17 cellular contexts compared by ENCODE assay signal in the genomic region with DNA sequence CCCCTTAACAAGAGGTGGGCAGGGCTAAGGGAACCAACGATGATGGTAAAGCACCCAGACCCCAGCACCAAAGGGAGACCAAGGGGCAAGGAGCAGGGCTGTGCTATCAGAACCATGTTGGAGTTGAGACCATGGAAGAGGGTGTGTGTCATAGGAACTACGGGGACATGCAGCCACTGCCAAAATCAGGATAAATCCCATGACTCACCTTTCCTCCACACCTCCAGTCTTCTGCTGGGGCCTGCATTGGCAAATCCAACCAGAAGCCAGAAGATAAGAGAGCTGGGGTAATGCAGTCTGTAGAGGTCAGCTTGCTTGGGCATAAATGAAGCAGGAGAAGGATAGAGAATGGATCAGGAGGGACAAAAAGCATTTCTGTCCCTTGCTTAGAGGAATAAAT. TPM values are rescaled to one million over a fixed set of nuclear protein-coding genes. Genes with fewer than 3 reads are reported as not detected.
DNase-seq lines count a peak whose midpoint lies in the region; ATAC-seq and TF ChIP-seq lines count a peak whose summit lies in the region.
"Had no signal": no experiment of that assay in that cellular context is flagged by ENCODE, and none has a peak within 500 bp of the region (broad histone marks: within the 10 kb centered on the region; RNA-seq: fewer than 3 reads in every experiment).

No MANE protein-coding gene starts in this region.

- BruUV-seq in PC-3 (replicated peaks; lab: Mats Ljungman, UMichigan) (no TSS peak), mammary epithelial cell (replicated peaks; lab: Mats Ljungman, UMichigan) (no TSS peak)

- H3K9me3 ChIP-seq in PC-3 (ENCODE audit: low read length), result no peaks in the 10 kb centered on the region
- H3K9me3 ChIP-seq in mammary epithelial cell (replicated peaks; ENCODE audit: insufficient read depth, low read length), result no peaks in the 10 kb centered on the region
- H3K9me3 ChIP-seq: BE2C, Caco-2 had no signal

- H3K9me2 ChIP-seq in PC-3 (replicated peaks; ENCODE audit: low read length), result no peaks in the 10 kb centered on the region

- POLR2A ChIA-PET in PC-3 (lab: Charles Lee; ENCODE audit: unreplicated experiment), result no interaction called here

- H3K9ac ChIP-seq in PC-3 (ENCODE audit: low read length) (no peak overlapping the region), mammary epithelial cell (ENCODE audit: insufficient read depth, low read length) (no peak overlapping the region)

- TF ChIP-seq CTCF in PC-3 (conservative IDR thresholded peaks at IDR 0.05; ENCODE audit: low read depth, low read length), result no peak
- no peak for TF ChIP-seq CTCF in mammary epithelial cell (conservative IDR thresholded peaks at IDR 0.05 in 1 of 2, IDR thresholded peaks at IDR 0.05 in 1 of 2; ENCODE audit: extremely low read depth in 1 of 2, insufficient read depth in 1 of 2, low read depth in 1 of 2, low read length in 2 of 2)

- intact Hi-C loops in PC-3 (cut with micrococcal nuclease), result no loop called here
- intact Hi-C loops in mammary epithelial cell (cut with micrococcal nuclease), result no loop called here

- no peaks in the 10 kb centered on the region for H3K36me3 ChIP-seq in PC-3 (ENCODE audit: low read depth, low read length)
- no peaks in the 10 kb centered on the region for H3K36me3 ChIP-seq in mammary epithelial cell (ENCODE audit: insufficient read depth, low read length)
- H3K36me3 ChIP-seq: BE2C had no signal

- H4K20me1 ChIP-seq in PC-3 (ENCODE audit: low read length) (no peaks in the 10 kb centered on the region), mammary epithelial cell (ENCODE audit: insufficient read depth, low read length) (no peaks in the 10 kb centered on the region)

- H3K4me1 ChIP-seq in PC-3 (ENCODE audit: insufficient read depth, low read length), result no peaks in the 10 kb centered on the region
- no peaks in the 10 kb centered on the region for H3K4me1 ChIP-seq in mammary epithelial cell (ENCODE audit: insufficient read depth, low read length)
- H3K4me1 ChIP-seq: BE2C, Caco-2 had no signal

- H3F3A ChIP-seq in PC-3 (ENCODE audit: low read length, unreplicated experiment), result no peaks in the 10 kb centered on the region

- H3K27me3 ChIP-seq in PC-3 (ENCODE audit: low read length) (peaks cover 29% of the 10 kb centered on the region), mammary epithelial cell (ENCODE audit: insufficient read depth, low read length) (peaks cover 6% of the 10 kb centered on the region)

- no peak overlapping the region for H3K27ac ChIP-seq in PC-3 (ENCODE audit: low read length)
- no peak overlapping the region for H3K27ac ChIP-seq in mammary epithelial cell (ENCODE audit: insufficient read depth, low read depth, low read length)

- no peak overlapping the region for H3K4me2 ChIP-seq in PC-3 (ENCODE audit: low read length)
- no peak overlapping the region for H3K4me2 ChIP-seq in mammary epithelial cell (ENCODE audit: insufficient read depth, low read depth, low read length)
- H3K4me2 ChIP-seq: GM23338 had no signal

- dilution Hi-C loops in mammary epithelial cell (cut with HindIII; ENCODE audit: low sequenced_read_pairs), result no loop called here

- in situ Hi-C loops in mammary epithelial cell (cut with MboI; ENCODE audit: low sequenced_read_pairs in 2 of 2), result no loop called here

- H3K4me3 ChIP-seq in PC-3 (ENCODE audit: low read length) (no peak overlapping the region), mammary epithelial cell (replicated peaks in 1 of 3; ENCODE audit: insufficient read depth in 1 of 3, low read depth in 2 of 3, low read length in 3 of 3) (no peak overlapping the region)
- H3K4me3 ChIP-seq: GM23338 had no signal

- WGBS in mammary epithelial cell (ENCODE audit: low coverage, missing lambda C conversion rate), result 22% methylated on average over 2 of the region's 2 CpGs

- H3K79me2 ChIP-seq in PC-3 (ENCODE audit: low read length) (no peaks in the 10 kb centered on the region), mammary epithelial cell (ENCODE audit: insufficient read depth, low read length) (no peaks in the 10 kb centered on the region)

- DNase-seq in PC-3, result peak; percentile 6
- DNase-seq in mammary epithelial cell, result peak; percentile 12
- no peak for DNase-seq in T-helper 1 cell
- DNase-seq in hypothalamus (lab: John Stamatoyannopoulos, UW), result no peak
- DNase-seq: ACHN; BE2C; C1 segment of cervical spinal cord; Caco-2; CD4-positive, CD25-positive, alpha-beta regulatory T cell; DMS79; GDM1; HFFc6; IMR-90 had no signal

- H2AFZ ChIP-seq in PC-3 (ENCODE audit: low read length) (no peak overlapping the region), mammary epithelial cell (ENCODE audit: low read depth, low read length) (no peak overlapping the region)
- H2AFZ ChIP-seq: GM23338 had no signal

- CTCF ChIA-PET in PC-3 (lab: Charles Lee), result interaction anchor here (0.6 kb wide), 2 partner anchors 169 to 409 kb away, joined by 3 to 4 read pairs; no protein-coding TSS in a partner anchor
- CTCF ChIA-PET in mammary epithelial cell (lab: Charles Lee; ENCODE audit: low non-redundant PET), result no interaction called here

- 0 out of 2 replicates have a peak, but pooled peaks have one; percentile 20 for ATAC-seq in PC-3
- ATAC-seq in esophagus mucosa, result peak; percentile 67
- ATAC-seq in GM19023 (IDR thresholded peaks at IDR 0.05; ENCODE audit: unreplicated experiment), result no peak
- ATAC-seq: GM23338, HCT116 had no signal

RNA-seq across cellular contexts. Expression of a gene that starts 42.7 kb away (rescaled TPM):
- total RNA-seq in PC-3 (2014; rRNA removed) (8.6 and 9.1 TPM in 2 replicates), mammary epithelial cell (10 to 100 TPM in 1 of 2 donors, 1 to 10 TPM in 1; 8.4 to 22.0 TPM), esophagus mucosa (6.7 TPM)
- 3.9 TPM for polyA plus RNA-seq in mammary epithelial cell
- 0.36 TPM for polyA minus RNA-seq in mammary epithelial cell

RNA-seq across cellular contexts. Expression of a gene that starts 50.4 kb away (rescaled TPM):
- total RNA-seq in PC-3 (2014; rRNA removed) (40.1 and 47.0 TPM in 2 replicates), mammary epithelial cell (10 to 100 TPM; 29.5 to 41.9 TPM), esophagus mucosa (19.8 TPM)
- 20.1 TPM for polyA plus RNA-seq in mammary epithelial cell
- polyA minus RNA-seq in mammary epithelial cell, result 19.3 TPM

RNA-seq across cellular contexts. Expression of a gene that starts 58.9 kb away (rescaled TPM):
- total RNA-seq in PC-3 (2014; rRNA removed) (30.1 and 36.5 TPM in 2 replicates), mammary epithelial cell (10 to 100 TPM; 44.0 to 56.3 TPM), esophagus mucosa (10.9 TPM)
- polyA plus RNA-seq in mammary epithelial cell, result 29.7 TPM
- 44.2 TPM for polyA minus RNA-seq in mammary epithelial cell

Comparison
In these comparisons a context has a peak if more than half of its experiments do, and no peak if none do; other contexts are left out.
1. DNase-seq: peak in PC-3 (single experiment) and mammary epithelial cell (single experiment); none in T-helper 1 cell (0 of 5) and hypothalamus (0 of 51).